In the genomic region with DNA sequence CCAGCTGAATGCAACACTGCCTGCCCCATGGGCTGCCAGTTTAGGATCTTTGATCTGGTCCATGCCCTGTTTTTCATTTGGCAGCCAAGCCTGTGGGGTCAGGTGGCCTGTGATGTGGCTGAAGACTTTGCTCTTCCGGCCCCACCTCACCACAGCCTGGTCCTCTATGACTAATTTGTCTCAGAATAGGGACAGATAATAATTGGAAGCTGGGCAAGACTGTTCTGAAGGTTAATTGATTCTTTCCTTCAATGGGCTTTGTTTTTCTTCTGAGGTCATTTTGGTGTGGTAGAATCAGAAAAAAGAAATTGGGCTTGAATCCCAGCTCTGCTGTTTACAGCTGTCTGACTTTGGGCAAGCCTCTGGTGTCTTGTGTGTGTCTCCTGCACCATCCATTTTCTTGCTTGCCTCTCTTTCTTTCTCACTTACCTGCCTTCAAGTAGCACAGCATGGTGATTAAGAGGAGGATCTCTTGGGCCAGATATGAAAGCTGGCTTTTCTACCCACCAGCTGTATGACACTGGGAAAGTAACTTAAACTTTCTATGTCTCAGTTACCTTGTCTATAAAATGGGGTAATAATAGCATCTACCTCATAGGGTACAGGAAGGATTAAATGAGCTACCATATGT, we compare ENCODE assay signal across 1 cellular context.
A peak's percentile ranks its signal among the peaks of the same experiment; 100 is the strongest.
TF ChIP-seq lines count a peak whose summit lies in the region.

No MANE protein-coding gene starts in this region.

TF ChIP-seq in HepG2, 621 proteins besides CTCF, POLR2A, EP300 and RAD21 (continued from another document and continues in another):
- TF ChIP-seq, protein P1, sequence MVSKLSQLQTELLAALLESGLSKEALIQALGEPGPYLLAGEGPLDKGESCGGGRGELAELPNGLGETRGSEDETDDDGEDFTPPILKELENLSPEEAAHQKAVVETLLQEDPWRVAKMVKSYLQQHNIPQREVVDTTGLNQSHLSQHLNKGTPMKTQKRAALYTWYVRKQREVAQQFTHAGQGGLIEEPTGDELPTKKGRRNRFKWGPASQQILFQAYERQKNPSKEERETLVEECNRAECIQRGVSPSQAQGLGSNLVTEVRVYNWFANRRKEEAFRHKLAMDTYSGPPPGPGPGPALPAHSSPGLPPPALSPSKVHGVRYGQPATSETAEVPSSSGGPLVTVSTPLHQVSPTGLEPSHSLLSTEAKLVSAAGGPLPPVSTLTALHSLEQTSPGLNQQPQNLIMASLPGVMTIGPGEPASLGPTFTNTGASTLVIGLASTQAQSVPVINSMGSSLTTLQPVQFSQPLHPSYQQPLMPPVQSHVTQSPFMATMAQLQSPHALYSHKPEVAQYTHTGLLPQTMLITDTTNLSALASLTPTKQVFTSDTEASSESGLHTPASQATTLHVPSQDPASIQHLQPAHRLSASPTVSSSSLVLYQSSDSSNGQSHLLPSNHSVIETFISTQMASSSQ (IDR thresholded peaks at IDR 0.05; ENCODE audit: low read depth) = 0 out of 2 replicates have a peak, but pooled peaks have one; percentile 31
- TF ChIP-seq, protein P1 (CRISPR knock-in tag; IDR thresholded peaks at IDR 0.05; ENCODE audit: borderline replicate concordance) = no peak
- TF ChIP-seq, protein P2, sequence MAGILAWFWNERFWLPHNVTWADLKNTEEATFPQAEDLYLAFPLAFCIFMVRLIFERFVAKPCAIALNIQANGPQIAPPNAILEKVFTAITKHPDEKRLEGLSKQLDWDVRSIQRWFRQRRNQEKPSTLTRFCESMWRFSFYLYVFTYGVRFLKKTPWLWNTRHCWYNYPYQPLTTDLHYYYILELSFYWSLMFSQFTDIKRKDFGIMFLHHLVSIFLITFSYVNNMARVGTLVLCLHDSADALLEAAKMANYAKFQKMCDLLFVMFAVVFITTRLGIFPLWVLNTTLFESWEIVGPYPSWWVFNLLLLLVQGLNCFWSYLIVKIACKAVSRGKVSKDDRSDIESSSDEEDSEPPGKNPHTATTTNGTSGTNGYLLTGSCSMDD (CRISPR knock-in tag; IDR thresholded peaks at IDR 0.05) = no peak
- TF ChIP-seq, protein P3, sequence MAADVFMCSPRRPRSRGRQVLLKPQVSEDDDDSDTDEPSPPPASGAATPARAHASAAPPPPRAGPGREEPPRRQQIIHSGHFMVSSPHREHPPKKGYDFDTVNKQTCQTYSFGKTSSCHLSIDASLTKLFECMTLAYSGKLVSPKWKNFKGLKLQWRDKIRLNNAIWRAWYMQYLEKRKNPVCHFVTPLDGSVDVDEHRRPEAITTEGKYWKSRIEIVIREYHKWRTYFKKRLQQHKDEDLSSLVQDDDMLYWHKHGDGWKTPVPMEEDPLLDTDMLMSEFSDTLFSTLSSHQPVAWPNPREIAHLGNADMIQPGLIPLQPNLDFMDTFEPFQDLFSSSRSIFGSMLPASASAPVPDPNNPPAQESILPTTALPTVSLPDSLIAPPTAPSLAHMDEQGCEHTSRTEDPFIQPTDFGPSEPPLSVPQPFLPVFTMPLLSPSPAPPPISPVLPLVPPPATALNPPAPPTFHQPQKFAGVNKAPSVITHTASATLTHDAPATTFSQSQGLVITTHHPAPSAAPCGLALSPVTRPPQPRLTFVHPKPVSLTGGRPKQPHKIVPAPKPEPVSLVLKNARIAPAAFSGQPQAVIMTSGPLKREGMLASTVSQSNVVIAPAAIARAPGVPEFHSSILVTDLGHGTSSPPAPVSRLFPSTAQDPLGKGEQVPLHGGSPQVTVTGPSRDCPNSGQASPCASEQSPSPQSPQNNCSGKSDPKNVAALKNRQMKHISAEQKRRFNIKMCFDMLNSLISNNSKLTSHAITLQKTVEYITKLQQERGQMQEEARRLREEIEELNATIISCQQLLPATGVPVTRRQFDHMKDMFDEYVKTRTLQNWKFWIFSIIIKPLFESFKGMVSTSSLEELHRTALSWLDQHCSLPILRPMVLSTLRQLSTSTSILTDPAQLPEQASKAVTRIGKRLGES (CRISPR knock-in tag; IDR thresholded peaks at IDR 0.05; ENCODE audit: borderline replicate concordance) = no peak
- TF ChIP-seq ZNF569 (CRISPR knock-in tag; IDR thresholded peaks at IDR 0.05; ENCODE audit: borderline replicate concordance) = no peak
- TF ChIP-seq SRSF4 (IDR thresholded peaks at IDR 0.05; ENCODE audit: low read depth, low read length, poor library complexity, severe bottlenecking) = no peak
- TF ChIP-seq CREM (IDR thresholded peaks at IDR 0.05) = peak; percentile 63
- no peak for TF ChIP-seq CREM (CRISPR knock-in tag; IDR thresholded peaks at IDR 0.05)
- no peak for TF ChIP-seq RNF2 (conservative IDR thresholded peaks at IDR 0.05; ENCODE audit: low read depth)
- no peak for TF ChIP-seq MLLT10 (CRISPR knock-in tag; IDR thresholded peaks at IDR 0.05)
- TF ChIP-seq, protein P4, sequence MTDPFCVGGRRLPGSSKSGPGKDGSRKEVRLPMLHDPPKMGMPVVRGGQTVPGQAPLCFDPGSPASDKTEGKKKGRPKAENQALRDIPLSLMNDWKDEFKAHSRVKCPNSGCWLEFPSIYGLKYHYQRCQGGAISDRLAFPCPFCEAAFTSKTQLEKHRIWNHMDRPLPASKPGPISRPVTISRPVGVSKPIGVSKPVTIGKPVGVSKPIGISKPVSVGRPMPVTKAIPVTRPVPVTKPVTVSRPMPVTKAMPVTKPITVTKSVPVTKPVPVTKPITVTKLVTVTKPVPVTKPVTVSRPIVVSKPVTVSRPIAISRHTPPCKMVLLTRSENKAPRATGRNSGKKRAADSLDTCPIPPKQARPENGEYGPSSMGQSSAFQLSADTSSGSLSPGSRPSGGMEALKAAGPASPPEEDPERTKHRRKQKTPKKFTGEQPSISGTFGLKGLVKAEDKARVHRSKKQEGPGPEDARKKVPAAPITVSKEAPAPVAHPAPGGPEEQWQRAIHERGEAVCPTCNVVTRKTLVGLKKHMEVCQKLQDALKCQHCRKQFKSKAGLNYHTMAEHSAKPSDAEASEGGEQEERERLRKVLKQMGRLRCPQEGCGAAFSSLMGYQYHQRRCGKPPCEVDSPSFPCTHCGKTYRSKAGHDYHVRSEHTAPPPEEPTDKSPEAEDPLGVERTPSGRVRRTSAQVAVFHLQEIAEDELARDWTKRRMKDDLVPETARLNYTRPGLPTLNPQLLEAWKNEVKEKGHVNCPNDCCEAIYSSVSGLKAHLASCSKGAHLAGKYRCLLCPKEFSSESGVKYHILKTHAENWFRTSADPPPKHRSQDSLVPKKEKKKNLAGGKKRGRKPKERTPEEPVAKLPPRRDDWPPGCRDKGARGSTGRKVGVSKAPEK (CRISPR knock-in tag; IDR thresholded peaks at IDR 0.05; ENCODE audit: borderline replicate concordance) = no peak
- TF ChIP-seq ZNF205 (CRISPR knock-in tag; IDR thresholded peaks at IDR 0.05) = no peak
- peak; percentile 89 for TF ChIP-seq FOSL2 (CRISPR knock-in tag; IDR thresholded peaks at IDR 0.05)
- no peak for TF ChIP-seq ZNF292 (CRISPR knock-in tag; IDR thresholded peaks at IDR 0.05; ENCODE audit: borderline replicate concordance, low read depth)
- TF ChIP-seq KDM5B (CRISPR knock-in tag; IDR thresholded peaks at IDR 0.05; ENCODE audit: borderline replicate concordance) = no peak
- no peak for TF ChIP-seq HCFC1 (IDR thresholded peaks at IDR 0.05; ENCODE audit: low read depth, low read length)
- TF ChIP-seq, protein P5, sequence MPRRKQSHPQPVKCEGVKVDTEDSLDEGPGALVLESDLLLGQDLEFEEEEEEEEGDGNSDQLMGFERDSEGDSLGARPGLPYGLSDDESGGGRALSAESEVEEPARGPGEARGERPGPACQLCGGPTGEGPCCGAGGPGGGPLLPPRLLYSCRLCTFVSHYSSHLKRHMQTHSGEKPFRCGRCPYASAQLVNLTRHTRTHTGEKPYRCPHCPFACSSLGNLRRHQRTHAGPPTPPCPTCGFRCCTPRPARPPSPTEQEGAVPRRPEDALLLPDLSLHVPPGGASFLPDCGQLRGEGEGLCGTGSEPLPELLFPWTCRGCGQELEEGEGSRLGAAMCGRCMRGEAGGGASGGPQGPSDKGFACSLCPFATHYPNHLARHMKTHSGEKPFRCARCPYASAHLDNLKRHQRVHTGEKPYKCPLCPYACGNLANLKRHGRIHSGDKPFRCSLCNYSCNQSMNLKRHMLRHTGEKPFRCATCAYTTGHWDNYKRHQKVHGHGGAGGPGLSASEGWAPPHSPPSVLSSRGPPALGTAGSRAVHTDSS (CRISPR knock-in tag; conservative IDR thresholded peaks at IDR 0.05) = no peak
- TF ChIP-seq, protein P6, sequence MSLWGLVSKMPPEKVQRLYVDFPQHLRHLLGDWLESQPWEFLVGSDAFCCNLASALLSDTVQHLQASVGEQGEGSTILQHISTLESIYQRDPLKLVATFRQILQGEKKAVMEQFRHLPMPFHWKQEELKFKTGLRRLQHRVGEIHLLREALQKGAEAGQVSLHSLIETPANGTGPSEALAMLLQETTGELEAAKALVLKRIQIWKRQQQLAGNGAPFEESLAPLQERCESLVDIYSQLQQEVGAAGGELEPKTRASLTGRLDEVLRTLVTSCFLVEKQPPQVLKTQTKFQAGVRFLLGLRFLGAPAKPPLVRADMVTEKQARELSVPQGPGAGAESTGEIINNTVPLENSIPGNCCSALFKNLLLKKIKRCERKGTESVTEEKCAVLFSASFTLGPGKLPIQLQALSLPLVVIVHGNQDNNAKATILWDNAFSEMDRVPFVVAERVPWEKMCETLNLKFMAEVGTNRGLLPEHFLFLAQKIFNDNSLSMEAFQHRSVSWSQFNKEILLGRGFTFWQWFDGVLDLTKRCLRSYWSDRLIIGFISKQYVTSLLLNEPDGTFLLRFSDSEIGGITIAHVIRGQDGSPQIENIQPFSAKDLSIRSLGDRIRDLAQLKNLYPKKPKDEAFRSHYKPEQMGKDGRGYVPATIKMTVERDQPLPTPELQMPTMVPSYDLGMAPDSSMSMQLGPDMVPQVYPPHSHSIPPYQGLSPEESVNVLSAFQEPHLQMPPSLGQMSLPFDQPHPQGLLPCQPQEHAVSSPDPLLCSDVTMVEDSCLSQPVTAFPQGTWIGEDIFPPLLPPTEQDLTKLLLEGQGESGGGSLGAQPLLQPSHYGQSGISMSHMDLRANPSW (CRISPR knock-in tag; IDR thresholded peaks at IDR 0.05; ENCODE audit: borderline replicate concordance) = no peak
- TF ChIP-seq ZNF678 (CRISPR knock-in tag; IDR thresholded peaks at IDR 0.05) = no peak
- no peak for TF ChIP-seq HMG20B (CRISPR knock-in tag; conservative IDR thresholded peaks at IDR 0.05)
- no peak; the same call in 1 of the 2 replicates for TF ChIP-seq MYC (CRISPR knock-in tag; IDR thresholded peaks at IDR 0.05; ENCODE audit: borderline replicate concordance)
- TF ChIP-seq TCF7L2 (IDR thresholded peaks at IDR 0.05; ENCODE audit: low read depth, low read length) = no peak
- TF ChIP-seq ATF1 (CRISPR knock-in tag; IDR thresholded peaks at IDR 0.05) = no peak
- no peak for TF ChIP-seq KDM3A (CRISPR knock-in tag; IDR thresholded peaks at IDR 0.05; ENCODE audit: low read depth)
- TF ChIP-seq, protein P7, sequence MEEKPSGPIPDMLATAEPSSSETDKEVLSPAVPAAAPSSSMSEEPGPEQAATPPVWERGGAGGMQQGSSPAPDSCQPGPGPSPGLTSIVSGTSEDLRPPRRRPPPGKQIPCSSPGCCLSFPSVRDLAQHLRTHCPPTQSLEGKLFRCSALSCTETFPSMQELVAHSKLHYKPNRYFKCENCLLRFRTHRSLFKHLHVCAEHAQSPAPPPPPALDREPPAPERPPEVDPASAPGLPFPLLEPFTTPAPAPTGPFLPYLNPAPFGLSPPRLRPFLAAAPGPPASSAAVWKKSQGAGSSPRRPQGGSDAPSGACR (CRISPR knock-in tag; IDR thresholded peaks at IDR 0.05) = 0 out of 2 replicates have a peak, but pooled peaks have one; percentile 10
- TF ChIP-seq ZNF484 (CRISPR knock-in tag; IDR thresholded peaks at IDR 0.05; ENCODE audit: borderline replicate concordance, low read depth) = no peak
- TF ChIP-seq MED1 (CRISPR knock-in tag; IDR thresholded peaks at IDR 0.05) = peak; percentile 89
- no peak for TF ChIP-seq NFE2L1 (CRISPR knock-in tag; IDR thresholded peaks at IDR 0.05; ENCODE audit: borderline replicate concordance)
- TF ChIP-seq, protein P8, sequence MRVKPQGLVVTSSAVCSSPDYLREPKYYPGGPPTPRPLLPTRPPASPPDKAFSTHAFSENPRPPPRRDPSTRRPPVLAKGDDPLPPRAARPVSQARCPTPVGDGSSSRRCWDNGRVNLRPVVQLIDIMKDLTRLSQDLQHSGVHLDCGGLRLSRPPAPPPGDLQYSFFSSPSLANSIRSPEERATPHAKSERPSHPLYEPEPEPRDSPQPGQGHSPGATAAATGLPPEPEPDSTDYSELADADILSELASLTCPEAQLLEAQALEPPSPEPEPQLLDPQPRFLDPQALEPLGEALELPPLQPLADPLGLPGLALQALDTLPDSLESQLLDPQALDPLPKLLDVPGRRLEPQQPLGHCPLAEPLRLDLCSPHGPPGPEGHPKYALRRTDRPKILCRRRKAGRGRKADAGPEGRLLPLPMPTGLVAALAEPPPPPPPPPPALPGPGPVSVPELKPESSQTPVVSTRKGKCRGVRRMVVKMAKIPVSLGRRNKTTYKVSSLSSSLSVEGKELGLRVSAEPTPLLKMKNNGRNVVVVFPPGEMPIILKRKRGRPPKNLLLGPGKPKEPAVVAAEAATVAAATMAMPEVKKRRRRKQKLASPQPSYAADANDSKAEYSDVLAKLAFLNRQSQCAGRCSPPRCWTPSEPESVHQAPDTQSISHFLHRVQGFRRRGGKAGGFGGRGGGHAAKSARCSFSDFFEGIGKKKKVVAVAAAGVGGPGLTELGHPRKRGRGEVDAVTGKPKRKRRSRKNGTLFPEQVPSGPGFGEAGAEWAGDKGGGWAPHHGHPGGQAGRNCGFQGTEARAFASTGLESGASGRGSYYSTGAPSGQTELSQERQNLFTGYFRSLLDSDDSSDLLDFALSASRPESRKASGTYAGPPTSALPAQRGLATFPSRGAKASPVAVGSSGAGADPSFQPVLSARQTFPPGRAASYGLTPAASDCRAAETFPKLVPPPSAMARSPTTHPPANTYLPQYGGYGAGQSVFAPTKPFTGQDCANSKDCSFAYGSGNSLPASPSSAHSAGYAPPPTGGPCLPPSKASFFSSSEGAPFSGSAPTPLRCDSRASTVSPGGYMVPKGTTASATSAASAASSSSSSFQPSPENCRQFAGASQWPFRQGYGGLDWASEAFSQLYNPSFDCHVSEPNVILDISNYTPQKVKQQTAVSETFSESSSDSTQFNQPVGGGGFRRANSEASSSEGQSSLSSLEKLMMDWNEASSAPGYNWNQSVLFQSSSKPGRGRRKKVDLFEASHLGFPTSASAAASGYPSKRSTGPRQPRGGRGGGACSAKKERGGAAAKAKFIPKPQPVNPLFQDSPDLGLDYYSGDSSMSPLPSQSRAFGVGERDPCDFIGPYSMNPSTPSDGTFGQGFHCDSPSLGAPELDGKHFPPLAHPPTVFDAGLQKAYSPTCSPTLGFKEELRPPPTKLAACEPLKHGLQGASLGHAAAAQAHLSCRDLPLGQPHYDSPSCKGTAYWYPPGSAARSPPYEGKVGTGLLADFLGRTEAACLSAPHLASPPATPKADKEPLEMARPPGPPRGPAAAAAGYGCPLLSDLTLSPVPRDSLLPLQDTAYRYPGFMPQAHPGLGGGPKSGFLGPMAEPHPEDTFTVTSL (CRISPR knock-in tag; IDR thresholded peaks at IDR 0.05; ENCODE audit: borderline replicate concordance) = peak; percentile 41; the same call in 1 of the 2 replicates
- TF ChIP-seq MBD4 (IDR thresholded peaks at IDR 0.05; ENCODE audit: borderline replicate concordance, low read length) = no peak
- no peak for TF ChIP-seq KDM6A (CRISPR knock-in tag; IDR thresholded peaks at IDR 0.05; ENCODE audit: low read depth)
- TF ChIP-seq ZNF782 (CRISPR knock-in tag; IDR thresholded peaks at IDR 0.05; ENCODE audit: borderline replicate concordance) = no peak
